Comparison of ENCODE assay signal across 15 cellular contexts in genomic region chr14:81200041-81200440, GRCh38. TPM values are rescaled to one million over a fixed set of nuclear protein-coding genes. Genes with fewer than 3 reads are reported as not detected.
A peak's percentile ranks its signal among the peaks of the same experiment; 100 is the strongest.
DNase-seq lines count a peak whose midpoint lies in the region; ATAC-seq and TF ChIP-seq lines count a peak whose summit lies in the region.
"Had no signal": no experiment of that assay in that cellular context is flagged by ENCODE, and none has a peak within 500 bp of the region (broad histone marks: within the 10 kb centered on the region; RNA-seq: fewer than 3 reads in every experiment).

No MANE protein-coding gene starts in this region.

- POLR2A ChIA-PET in activated CD4-positive, alpha-beta memory T cell treated with anti-CD3 and anti-CD28 coated beads for 36 hours (lab: Charles Lee), result no interaction called here

- 0 out of 2 replicates have a peak, but pooled peaks cover 4% of the 10 kb centered on the region for H3F3A ChIP-seq in GM23248 (ENCODE audit: insufficient read depth)

- H3K27ac ChIP-seq in Karpas-422 (ENCODE audit: low read length) (peak overlapping the region; percentile 28; the same call in 1 of the 2 replicates), GM23248 (no peak overlapping the region)
- H3K27ac ChIP-seq: BLaER1 had no signal

- peaks cover 15% of the 10 kb centered on the region for H3K4me1 ChIP-seq in Karpas-422 (ENCODE audit: low read length)
- H3K4me1 ChIP-seq in GM23248 (ENCODE audit: insufficient read depth), result no peaks in the 10 kb centered on the region
- H3K4me1 ChIP-seq: BLaER1 had no signal

- H3K27ac Mint-ChIP-seq in activated CD4-positive, alpha-beta memory T cell treated with anti-CD3 and anti-CD28 coated beads for 36 hours, result peak overlapping the region; percentile 54
- peak overlapping the region; percentile 85 to 88 for H3K27ac Mint-ChIP-seq in natural killer cell
- no peak overlapping the region for H3K27ac Mint-ChIP-seq in type B pancreatic cell

- TF ChIP-seq CTCF in natural killer cell (IDR thresholded peaks at IDR 0.05) (no peak), type B pancreatic cell (conservative IDR thresholded peaks at IDR 0.05) (no peak)

- no peak for DNase-seq in Karpas-422
- no peak for DNase-seq in activated CD4-positive, alpha-beta memory T cell treated with anti-CD3 and anti-CD28 coated beads for 36 hours
- no peak for DNase-seq in natural killer cell
- no peak for DNase-seq in DMS153 (lab: John Stamatoyannopoulos, UW)
- no peak for DNase-seq in type B pancreatic cell (ENCODE audit: extremely low spot score, unreplicated experiment)
- DNase-seq in GM23248, result no peak
- DNase-seq: activated CD4-positive, alpha-beta T cell treated with anti-CD3 and anti-CD28 coated beads, Interleukin-2, amount 50 U/mL, for 48 hours; foreskin melanocyte; left ventricle myocardium superior; NCI-H1092; NCI-H774; stimulated activated CD4-positive, alpha-beta T cell treated with anti-CD3 and anti-CD28 coated beads, Interleukin-12 subunit alpha, Interleukin-12 subunit beta, amount 100 ng/mL, for 4 hours had no signal

- no peaks in the 10 kb centered on the region for H3K9me2 ChIP-seq in Karpas-422 (replicated peaks; ENCODE audit: insufficient read depth, low read length)
- no peaks in the 10 kb centered on the region for H3K9me2 ChIP-seq in GM23248 (ENCODE audit: insufficient read depth)

- WGBS in GM23248 (ENCODE audit: low coverage in 1 of 2, low lambda C conversion rate in 2 of 2, missing lambda C conversion rate in 2 of 2), 2 experiments, result 97 to 100% methylated on average over 6 of the region's 6 CpGs

- H3K4me3 ChIP-seq in Karpas-422 (ENCODE audit: low read length) (no peak overlapping the region), GM23248 (no peak overlapping the region)
- H3K4me3 ChIP-seq: BLaER1 had no signal

- H3K79me2 ChIP-seq in Karpas-422 (ENCODE audit: low read length) (peaks cover 34% of the 10 kb centered on the region), GM23248 (ENCODE audit: insufficient read depth) (peaks cover 57% of the 10 kb centered on the region)

- ATAC-seq in GM18868 (IDR thresholded peaks at IDR 0.05; ENCODE audit: unreplicated experiment) (peak; percentile 60), natural killer cell (peak in 2 of 3 donors; percentile 68 to 79), HG02884 (IDR thresholded peaks at IDR 0.05; ENCODE audit: unreplicated experiment) (no peak)
- ATAC-seq: left ventricle myocardium superior had no signal

- no peaks in the 10 kb centered on the region for H3K9me3 ChIP-seq in Karpas-422 (ENCODE audit: low read length)
- no peaks in the 10 kb centered on the region for H3K9me3 ChIP-seq in GM23248 (ENCODE audit: low read depth)
- H3K9me3 ChIP-seq: BLaER1 had no signal

- no peaks in the 10 kb centered on the region for H3K9me3 Mint-ChIP-seq in activated CD4-positive, alpha-beta memory T cell treated with anti-CD3 and anti-CD28 coated beads for 36 hours
- H3K9me3 Mint-ChIP-seq in natural killer cell (no peaks in the 10 kb centered on the region), type B pancreatic cell (no peaks in the 10 kb centered on the region)

- intact Hi-C loops in activated CD4-positive, alpha-beta memory T cell treated with anti-CD3 and anti-CD28 coated beads for 36 hours (cut with micrococcal nuclease), result loop anchor here (2.0 kb wide), 1 partner anchor 19 kb away; no protein-coding TSS in a partner anchor
- intact Hi-C loops in natural killer cell (cut with micrococcal nuclease), result no loop called here

- H3K27me3 Mint-ChIP-seq in activated CD4-positive, alpha-beta memory T cell treated with anti-CD3 and anti-CD28 coated beads for 36 hours, result no peaks in the 10 kb centered on the region
- H3K27me3 Mint-ChIP-seq in natural killer cell (ENCODE audit: low read depth in 2 of 2) (no peaks in the 10 kb centered on the region), type B pancreatic cell (no peaks in the 10 kb centered on the region)

- H3K4me1 Mint-ChIP-seq in activated CD4-positive, alpha-beta memory T cell treated with anti-CD3 and anti-CD28 coated beads for 36 hours (ENCODE audit: low read depth), result peaks cover 22% of the 10 kb centered on the region
- H3K4me1 Mint-ChIP-seq in natural killer cell (peaks cover 11 to 22% of the 10 kb centered on the region in 2 donors), type B pancreatic cell (ENCODE audit: unreplicated experiment) (no peaks in the 10 kb centered on the region)

- in situ Hi-C loops in GM23248 (cut with MboI), result no loop called here

- H3K27me3 ChIP-seq in Karpas-422 (ENCODE audit: low read length), result no peaks in the 10 kb centered on the region
- no peaks in the 10 kb centered on the region for H3K27me3 ChIP-seq in GM23248 (replicated peaks; ENCODE audit: insufficient read depth)
- H3K27me3 ChIP-seq: BLaER1 had no signal

- no peak overlapping the region for H2AFZ ChIP-seq in Karpas-422 (ENCODE audit: low read length)
- no peak overlapping the region for H2AFZ ChIP-seq in GM23248

- no peak overlapping the region for H3K4me2 ChIP-seq in Karpas-422 (ENCODE audit: low read depth, low read length, poor library complexity, severe bottlenecking)
- no peak overlapping the region for H3K4me2 ChIP-seq in GM23248 (ENCODE audit: unreplicated experiment)
- H3K4me2 ChIP-seq: BLaER1 had no signal

- H4K20me1 ChIP-seq in Karpas-422 (ENCODE audit: insufficient read depth, low read depth, low read length), result no peaks in the 10 kb centered on the region
- H4K20me1 ChIP-seq in GM23248 (ENCODE audit: insufficient read depth), result no peaks in the 10 kb centered on the region

- CTCF ChIA-PET in activated CD4-positive, alpha-beta memory T cell treated with anti-CD3 and anti-CD28 coated beads for 36 hours (lab: Charles Lee), result no interaction called here

- H3K36me3 ChIP-seq in Karpas-422 (ENCODE audit: insufficient read depth, low read length) (peaks cover 70% of the 10 kb centered on the region), GM23248 (ENCODE audit: low read depth) (peaks cover 71% of the 10 kb centered on the region)

- H3K36me3 Mint-ChIP-seq in activated CD4-positive, alpha-beta memory T cell treated with anti-CD3 and anti-CD28 coated beads for 36 hours, result peaks cover 48% of the 10 kb centered on the region
- H3K36me3 Mint-ChIP-seq in natural killer cell (peaks cover 11% of the 10 kb centered on the region), type B pancreatic cell (peaks cover 36% of the 10 kb centered on the region)

- H3K4me3 Mint-ChIP-seq in activated CD4-positive, alpha-beta memory T cell treated with anti-CD3 and anti-CD28 coated beads for 36 hours, result no peak overlapping the region
- H3K4me3 Mint-ChIP-seq in natural killer cell (no peak overlapping the region), type B pancreatic cell (no peak overlapping the region)

- H3K9ac ChIP-seq in Karpas-422 (ENCODE audit: low read length) (no peak overlapping the region), GM23248 (no peak overlapping the region)
- H3K9ac ChIP-seq: BLaER1 had no signal

RNA-seq across cellular contexts. Expression of gene GTF2A1, which starts 20.7 kb away (rescaled TPM):
- total RNA-seq in Karpas-422 (2014; rRNA removed; shearing (Covaris generic); ENCODE audit: low replicate concordance), result 27.4 and 29.4 TPM in 2 replicates
- 10 to 100 TPM; 38.9 to 40.1 TPM for total RNA-seq in activated CD4-positive, alpha-beta memory T cell treated with anti-CD3 and anti-CD28 coated beads for 36 hours
- total RNA-seq in natural killer cell (10 to 100 TPM; 24.5 to 32.7 (median 28.6) TPM), type B pancreatic cell (ENCODE audit: low replicate concordance) (31.4 and 40.9 TPM in 2 replicates)
- 22.5 and 27.8 TPM in 2 replicates for total RNA-seq in GM23248 (2014; rRNA removed; shearing (Covaris generic))
- polyA plus RNA-seq in GM23248 (2016; fragmentation: Nextera tagmentation; extraction: Ambion mirVana), result 3.8 and 3.9 TPM in 2 replicates
